Comparison of ENCODE assay signal across 18 cellular contexts in the genomic region with DNA sequence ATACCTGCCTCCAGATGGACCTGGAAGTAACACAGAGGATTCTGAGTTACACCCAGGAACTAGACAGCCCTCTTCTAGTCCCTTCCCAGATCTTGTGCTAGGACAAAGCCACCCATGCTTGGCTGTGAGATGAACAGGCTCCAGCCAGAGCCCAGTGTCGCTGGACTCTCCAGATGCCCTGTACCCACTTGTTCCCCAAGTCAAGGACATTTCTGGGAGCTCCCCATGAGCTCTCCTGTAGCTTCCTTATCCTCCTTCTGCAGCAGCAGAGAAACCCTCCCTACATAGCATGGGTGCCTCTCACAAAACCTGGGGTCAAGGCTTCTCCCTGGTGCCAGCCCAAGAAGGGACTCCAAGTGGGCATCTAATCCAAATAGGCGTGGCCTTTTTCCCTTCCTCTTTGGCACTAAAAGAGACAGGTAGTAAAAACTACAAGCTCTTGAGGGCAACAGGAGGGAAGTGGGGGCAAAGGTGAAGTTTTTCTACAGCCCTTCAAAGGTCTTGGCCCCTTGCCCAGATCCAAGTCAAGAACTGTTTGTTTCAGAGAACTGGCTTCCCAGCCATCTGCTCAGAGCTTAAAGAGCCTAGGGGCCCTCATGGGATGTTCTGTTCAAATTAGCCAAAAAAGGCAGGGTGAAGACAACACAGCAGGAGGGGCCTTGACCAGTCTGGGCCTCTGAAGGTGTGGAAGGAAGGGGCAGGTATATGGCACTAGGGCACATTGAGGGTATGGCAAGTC. TPM values are rescaled to one million over a fixed set of nuclear protein-coding genes. Genes with fewer than 3 reads are reported as not detected.
A peak's percentile ranks its signal among the peaks of the same experiment; 100 is the strongest.
DNase-seq lines count a peak whose midpoint lies in the region; ATAC-seq and TF ChIP-seq lines count a peak whose summit lies in the region.
"Had no signal": no experiment of that assay in that cellular context is flagged by ENCODE, and none has a peak within 500 bp of the region (broad histone marks: within the 10 kb centered on the region; RNA-seq: fewer than 3 reads in every experiment).

No MANE protein-coding gene starts in this region.

- POLR2A ChIA-PET in PC-3 (lab: Charles Lee; ENCODE audit: unreplicated experiment): no interaction called here

- no peak overlapping the region for H3K4me3 Mint-ChIP-seq in activated naive CD8-positive, alpha-beta T cell treated with anti-CD3 and anti-CD28 coated beads, Interleukin-2, amount 50 U/mL, for 24 hours
- H3K4me3 Mint-ChIP-seq: activated T-cell treated with anti-CD3 and anti-CD28 coated beads, Interleukin-2, amount 50 U/mL, for 24 hours had no signal

- peaks cover 5% of the 10 kb centered on the region for H3K4me1 Mint-ChIP-seq in activated naive CD8-positive, alpha-beta T cell treated with anti-CD3 and anti-CD28 coated beads, Interleukin-2, amount 50 U/mL, for 24 hours

- no peaks in the 10 kb centered on the region for H3K79me2 ChIP-seq in PC-3 (ENCODE audit: low read length)

- H3K27me3 Mint-ChIP-seq in activated naive CD8-positive, alpha-beta T cell treated with anti-CD3 and anti-CD28 coated beads, Interleukin-2, amount 50 U/mL, for 24 hours: peaks cover 3% of the 10 kb centered on the region

- H3K27me3 ChIP-seq in PC-3 (ENCODE audit: low read length): no peaks in the 10 kb centered on the region
- H3K27me3 ChIP-seq in left lung: peaks cover 0 to 8% of the 10 kb centered on the region in 2 donors
- peaks cover 0 to 38% (median 0%) of the 10 kb centered on the region in 45 donors for H3K27me3 ChIP-seq in dorsolateral prefrontal cortex

- no peak overlapping the region for H2AFZ ChIP-seq in PC-3 (ENCODE audit: low read length)

- intact Hi-C loops in PC-3 (cut with micrococcal nuclease) (loop anchor here (5.0 kb wide), 1 partner anchor 60 kb away; a partner anchor contains a TSS), left lung (cut with DNase I) (no loop called here), dorsolateral prefrontal cortex (cut with DNase I) (no loop called here), posterior cingulate gyrus (cut with DNase I) (loop anchor here (10.0 kb wide), 1 partner anchor 297 kb away; no protein-coding TSS in a partner anchor)

- no peak for TF ChIP-seq CTCF in PC-3 (conservative IDR thresholded peaks at IDR 0.05; ENCODE audit: low read depth, low read length)
- no peak for TF ChIP-seq CTCF in left lung (IDR thresholded peaks at IDR 0.05)
- no peak for TF ChIP-seq CTCF in dorsolateral prefrontal cortex (IDR thresholded peaks at IDR 0.05 in 54 of 56, conservative IDR thresholded peaks at IDR 0.05 in 2 of 56; ENCODE audit: low read depth in 1 of 56, partially characterized antibody in 56 of 56)

- H3K4me1 ChIP-seq in PC-3 (ENCODE audit: insufficient read depth, low read length): peaks cover 8% of the 10 kb centered on the region
- H3K4me1 ChIP-seq in left lung: no peaks in the 10 kb centered on the region

- no peak overlapping the region for H3K9ac ChIP-seq in PC-3 (ENCODE audit: low read length)
- H3K9ac ChIP-seq: SK-N-SH had no signal

- no peaks in the 10 kb centered on the region for H3K9me3 ChIP-seq in PC-3 (ENCODE audit: low read length)
- no peaks in the 10 kb centered on the region for H3K9me3 ChIP-seq in left lung
- H3K9me3 ChIP-seq: heart right ventricle, SK-N-SH had no signal

- H3K27ac ChIP-seq in PC-3 (ENCODE audit: low read length): no peak overlapping the region
- H3K27ac ChIP-seq in left lung: no peak overlapping the region
- no peak overlapping the region for H3K27ac ChIP-seq in dorsolateral prefrontal cortex
- H3K27ac ChIP-seq: heart right ventricle had no signal

- CTCF ChIA-PET in PC-3 (lab: Charles Lee): no interaction called here

- H3K36me3 ChIP-seq in PC-3 (ENCODE audit: low read depth, low read length): no peaks in the 10 kb centered on the region
- H3K36me3 ChIP-seq in left lung: no peaks in the 10 kb centered on the region
- H3K36me3 ChIP-seq: heart right ventricle had no signal

- no peaks in the 10 kb centered on the region for H3K36me3 Mint-ChIP-seq in activated naive CD8-positive, alpha-beta T cell treated with anti-CD3 and anti-CD28 coated beads, Interleukin-2, amount 50 U/mL, for 24 hours (ENCODE audit: low read depth)

- H3K4me3 ChIP-seq in PC-3 (ENCODE audit: low read length): no peak overlapping the region
- H3K4me3 ChIP-seq in left lung: no peak overlapping the region
- H3K4me3 ChIP-seq in dorsolateral prefrontal cortex: no peak overlapping the region
- H3K4me3 ChIP-seq: heart right ventricle had no signal

- ATAC-seq in PC-3 (peak; percentile 15; the same call in 1 of the 2 replicates), left lung (peak; percentile 73)
- no peak for ATAC-seq in activated naive CD8-positive, alpha-beta T cell treated with anti-CD3 and anti-CD28 coated beads, Interleukin-2, amount 50 U/mL, for 24 hours

- no peak overlapping the region for H3K4me2 ChIP-seq in PC-3 (ENCODE audit: low read length)
- H3K4me2 ChIP-seq: SK-N-SH had no signal

- no peaks in the 10 kb centered on the region for H3K9me2 ChIP-seq in PC-3 (replicated peaks; ENCODE audit: low read length)
- H3K9me2 ChIP-seq: SK-N-SH had no signal

- DNase-seq in D341Med (ENCODE audit: low spot score): peak; percentile 31
- DNase-seq in NCI-H1105 treated with DMSO at 0.1 percent for 48 hours (lab: John Stamatoyannopoulos, UW): peak; percentile 66
- DNase-seq in PC-3: peak; percentile 45
- peak in 1 of 2 donors; percentile 50 for DNase-seq in left lung
- DNase-seq in superior temporal gyrus (ENCODE audit: extremely low spot score): no peak
- DNase-seq in activated naive CD8-positive, alpha-beta T cell treated with anti-CD3 and anti-CD28 coated beads, Interleukin-2, amount 50 U/mL, for 24 hours: no peak
- DNase-seq in dorsolateral prefrontal cortex: no peak
- no peak for DNase-seq in posterior cingulate gyrus
- DNase-seq: activated CD4-positive, CD25-positive, alpha-beta regulatory T cell; activated T-cell treated with anti-CD3 and anti-CD28 coated beads, Interleukin-2, amount 50 U/mL, for 24 hours; AML-193; mesenchymal stem cell; NCI-H774; occipital lobe; SK-N-SH; stimulated activated CD4-positive, alpha-beta T cell treated with anti-CD3 and anti-CD28 coated beads, Interleukin-2, amount 100 ng/mL, for 24 hours; stimulated activated naive CD4-positive, alpha-beta T cell had no signal

- no peaks in the 10 kb centered on the region for H4K20me1 ChIP-seq in PC-3 (ENCODE audit: low read length)

- H3K27ac Mint-ChIP-seq in activated naive CD8-positive, alpha-beta T cell treated with anti-CD3 and anti-CD28 coated beads, Interleukin-2, amount 50 U/mL, for 24 hours: no peak overlapping the region
- H3K27ac Mint-ChIP-seq: activated T-cell treated with anti-CD3 and anti-CD28 coated beads, Interleukin-2, amount 50 U/mL, for 24 hours had no signal

- BruUV-seq in PC-3 (replicated peaks; lab: Mats Ljungman, UMichigan): no TSS peak

- H3K9me3 Mint-ChIP-seq in activated naive CD8-positive, alpha-beta T cell treated with anti-CD3 and anti-CD28 coated beads, Interleukin-2, amount 50 U/mL, for 24 hours: no peaks in the 10 kb centered on the region
- H3K9me3 Mint-ChIP-seq: activated T-cell treated with anti-CD3 and anti-CD28 coated beads, Interleukin-2, amount 50 U/mL, for 24 hours had no signal

- H3F3A ChIP-seq in PC-3 (ENCODE audit: low read length, unreplicated experiment): no peaks in the 10 kb centered on the region

RNA-seq across cellular contexts. Expression of a gene that starts 8.5 kb away (rescaled TPM):
- total RNA-seq in PC-3 (2014; rRNA removed) (13.0 and 14.6 TPM in 2 replicates), left lung (1 to 10 TPM; 1.1 to 1.5 TPM), dorsolateral prefrontal cortex (under 1 TPM in 19 of 120 experiments, not detected in 101; 0.10 to 0.44 (median 0.15) TPM)

RNA-seq across cellular contexts. Expression of a gene that starts 29.7 kb away (rescaled TPM):
- total RNA-seq in PC-3 (2014; rRNA removed) (617 and 780 TPM in 2 replicates), left lung (1,000 to 10,000 TPM in 1 of 2 donors, 100 to 1,000 TPM in 1; 576 to 1,027 TPM), dorsolateral prefrontal cortex (100 to 1,000 TPM; 203 to 422 (median 279) TPM)

RNA-seq across cellular contexts. Expression of a gene that starts 58.3 kb away (rescaled TPM):
- total RNA-seq in PC-3 (2014; rRNA removed) (0.40 and 1.8 TPM in 2 replicates), left lung (1 to 10 TPM in 1 of 2 donors, under 1 TPM in 1; 0.39 to 3.8 TPM), dorsolateral prefrontal cortex (10 to 100 TPM in 50 of 120 experiments, 1 to 10 TPM in 70; 1.7 to 33.4 (median 9.4) TPM)

Comparison
In these comparisons a context has a peak if more than half of its experiments do, and no peak if none do; other contexts are left out.
1. DNase-seq: peak in D341Med (single experiment), NCI-H1105 treated with DMSO at 0.1 percent for 48 hours (single experiment) and PC-3 (single experiment); none in superior temporal gyrus (single experiment), activated naive CD8-positive, alpha-beta T cell treated with anti-CD3 and anti-CD28 coated beads, Interleukin-2, amount 50 U/mL, for 24 hours (single experiment), dorsolateral prefrontal cortex (0 of 10) and posterior cingulate gyrus (0 of 10).
2. intact Hi-C loops: an anchor here in PC-3 (5.0 kb wide) and posterior cingulate gyrus (10.0 kb wide); none called in left lung and dorsolateral prefrontal cortex.